ENCODE assay signal across 13 cellular contexts in the genomic region with DNA sequence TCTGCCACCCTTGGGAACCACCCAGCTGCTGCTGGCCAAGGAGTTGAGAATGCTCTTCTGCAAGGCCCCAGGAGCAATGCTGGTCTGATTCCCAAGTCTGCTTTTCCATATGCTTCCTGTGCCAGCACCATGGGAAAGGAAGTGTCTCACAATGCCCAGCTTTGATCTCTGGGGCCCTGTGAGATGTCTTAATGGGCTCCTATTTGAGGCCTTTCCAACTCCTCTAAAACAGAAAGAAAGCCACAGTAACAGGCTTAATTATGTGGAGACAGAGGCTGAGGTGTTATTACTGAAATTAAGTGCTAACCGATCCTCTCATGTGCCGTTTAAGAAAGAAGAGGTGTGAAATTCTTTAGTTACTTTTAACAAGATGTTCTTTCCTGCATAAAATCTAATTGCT. TPM values are rescaled to one million over a fixed set of nuclear protein-coding genes. Genes with fewer than 3 reads are reported as not detected.
DNase-seq lines count a peak whose midpoint lies in the region; ATAC-seq and TF ChIP-seq lines count a peak whose summit lies in the region.
"Had no signal": no experiment of that assay in that cellular context is flagged by ENCODE, and none has a peak within 500 bp of the region (broad histone marks: within the 10 kb centered on the region; RNA-seq: fewer than 3 reads in every experiment).

No MANE protein-coding gene starts in this region.

- TF ChIP-seq CTCF in esophagus muscularis mucosa (IDR thresholded peaks at IDR 0.05) = no peak
- no peak for TF ChIP-seq CTCF in neural progenitor cell (IDR thresholded peaks at IDR 0.05)
- TF ChIP-seq CTCF in foreskin keratinocyte (conservative IDR thresholded peaks at IDR 0.05) = no peak
- no peak for TF ChIP-seq CTCF in GM13977 (IDR thresholded peaks at IDR 0.05; ENCODE audit: extremely low read depth, insufficient read depth, missing control alignments)

- peaks cover 48% of the 10 kb centered on the region for H3K4me1 ChIP-seq in HUES64 (ENCODE audit: insufficient read depth, low read length)
- H3K4me1 ChIP-seq in esophagus muscularis mucosa = peaks cover 23 to 72% (median 51%) of the 10 kb centered on the region in 4 donors
- H3K4me1 ChIP-seq in neural progenitor cell = peaks cover 20% of the 10 kb centered on the region
- H3K4me1 ChIP-seq in foreskin keratinocyte = peaks cover 13% of the 10 kb centered on the region

- H4K20me1 ChIP-seq in neural progenitor cell (ENCODE audit: low read depth) = peaks cover 7% of the 10 kb centered on the region

- ATAC-seq in HG02571 (IDR thresholded peaks at IDR 0.05; ENCODE audit: unreplicated experiment) (no peak), foreskin keratinocyte (no peak)

- H3K27me3 Mint-ChIP-seq in neural progenitor cell (ENCODE audit: insufficient read depth, low read depth) = peaks cover 4% of the 10 kb centered on the region
- H3K27me3 Mint-ChIP-seq: activated naive CD8-positive, alpha-beta T cell treated with anti-CD3 and anti-CD28 coated beads, Interleukin-2, amount 10 ng/mL, durations not matched to agents 7 days and 5 days had no signal

- peak overlapping the region; percentile 51 for H3K4me2 ChIP-seq in neural progenitor cell

- H3K36me3 ChIP-seq in HUES64 (ENCODE audit: insufficient read depth, low read length) = peaks cover 52% of the 10 kb centered on the region
- H3K36me3 ChIP-seq in esophagus muscularis mucosa = peaks cover 16 to 58% (median 42%) of the 10 kb centered on the region in 4 donors
- no peaks in the 10 kb centered on the region for H3K36me3 ChIP-seq in neural progenitor cell

- H3K79me2 ChIP-seq in neural progenitor cell (ENCODE audit: low read depth) = no peaks in the 10 kb centered on the region

- no peak overlapping the region for H3K4me3 Mint-ChIP-seq in neural progenitor cell
- H3K4me3 Mint-ChIP-seq: activated naive CD8-positive, alpha-beta T cell treated with anti-CD3 and anti-CD28 coated beads, Interleukin-2, amount 10 ng/mL, durations not matched to agents 7 days and 5 days had no signal

- H3K27ac ChIP-seq in HUES64 (ENCODE audit: low read depth, low read length) (peak overlapping the region; percentile 87), esophagus muscularis mucosa (replicated peaks in 1 of 4) (peak overlapping the region; percentile 73 to 99 (median 98)), neural progenitor cell (no peak overlapping the region), foreskin keratinocyte (no peak overlapping the region)
- H3K27ac ChIP-seq: RWPE1 had no signal

- peak overlapping the region; percentile 58 for H3K9ac ChIP-seq in HUES64 (ENCODE audit: low read depth, low read length)
- no peak overlapping the region for H3K9ac ChIP-seq in neural progenitor cell

- in situ Hi-C loops in GM13977 (cut with MboI; ENCODE audit: low pct_unique_long_range_greater_than_20kb, low sequenced_read_pairs, unreplicated experiment) = no loop called here

- WGBS in HUES64 = no CpG with 5 or more reads among the region's 2 CpGs
- 44% methylated on average over 2 of the region's 2 CpGs for WGBS in esophagus muscularis mucosa

- H3K27me3 ChIP-seq in HUES64 (ENCODE audit: insufficient read depth, low read length) = peaks cover 9% of the 10 kb centered on the region
- H3K27me3 ChIP-seq in esophagus muscularis mucosa = no peaks in the 10 kb centered on the region
- H3K27me3 ChIP-seq in neural progenitor cell = peaks cover 28% of the 10 kb centered on the region
- no peaks in the 10 kb centered on the region for H3K27me3 ChIP-seq in foreskin keratinocyte
- H3K27me3 ChIP-seq: BE2C had no signal

- DNase-seq in D341Med (ENCODE audit: low spot score) (peak; percentile 34), esophagus muscularis mucosa (ENCODE audit: extremely low spot score) (no peak), neural progenitor cell (ENCODE audit: low spot score) (peak; percentile 29), foreskin keratinocyte (no peak), GM13977 (ENCODE audit: low spot score) (no peak)
- DNase-seq in stimulated activated CD4-positive, alpha-beta T cell treated with anti-CD3 and anti-CD28 coated beads, Interleukin-2, amount 100 ng/mL, for 24 hours = no peak
- DNase-seq: activated CD8-positive, alpha-beta memory T cell treated with anti-CD3 and anti-CD28 coated beads for 24 hours; activated naive CD8-positive, alpha-beta T cell treated with anti-CD3 and anti-CD28 coated beads, Interleukin-2, amount 10 ng/mL, durations not matched to agents 7 days and 5 days; BE2C; T-helper 9 cell had no signal

- no peaks in the 10 kb centered on the region for H3K9me3 Mint-ChIP-seq in neural progenitor cell
- H3K9me3 Mint-ChIP-seq: activated naive CD8-positive, alpha-beta T cell treated with anti-CD3 and anti-CD28 coated beads, Interleukin-2, amount 10 ng/mL, durations not matched to agents 7 days and 5 days had no signal

- peak overlapping the region; percentile 18; the same call in 1 of the 2 replicates for H3K4me3 ChIP-seq in HUES64 (ENCODE audit: low read length)
- H3K4me3 ChIP-seq in esophagus muscularis mucosa = peak overlapping the region in 3 of 4 donors; percentile 1 to 11 (median 2)
- H3K4me3 ChIP-seq in neural progenitor cell = no peak overlapping the region

- H3K27ac Mint-ChIP-seq in neural progenitor cell = no peak overlapping the region
- H3K27ac Mint-ChIP-seq: activated naive CD8-positive, alpha-beta T cell treated with anti-CD3 and anti-CD28 coated beads, Interleukin-2, amount 10 ng/mL, durations not matched to agents 7 days and 5 days had no signal

- TF ChIP-seq EP300 in esophagus muscularis mucosa (IDR thresholded peaks at IDR 0.05) = no peak

- H3K9me3 ChIP-seq in HUES64 (ENCODE audit: insufficient read depth, low read depth, low read length) (no peaks in the 10 kb centered on the region), esophagus muscularis mucosa (no peaks in the 10 kb centered on the region), neural progenitor cell (ENCODE audit: low read depth) (no peaks in the 10 kb centered on the region)
- H3K9me3 ChIP-seq: BE2C had no signal

- intact Hi-C loops in esophagus muscularis mucosa (cut with DNase I) = no loop called here

- H2AFZ ChIP-seq in neural progenitor cell (replicated peaks) = no peak overlapping the region

- peaks cover 24% of the 10 kb centered on the region for H3F3A ChIP-seq in neural progenitor cell (ENCODE audit: low read depth)

- H3K36me3 Mint-ChIP-seq in neural progenitor cell = no peaks in the 10 kb centered on the region

- peaks cover 34% of the 10 kb centered on the region for H3K4me1 Mint-ChIP-seq in neural progenitor cell

- TF ChIP-seq POLR2A in esophagus muscularis mucosa (IDR thresholded peaks at IDR 0.05; ENCODE audit: low read depth) = no peak

RNA-seq across cellular contexts. Expression of a gene that starts 4.5 kb away (rescaled TPM):
- 39.4 TPM for polyA plus RNA-seq in HUES64 (2013, experiment 1 of 2)
- polyA plus RNA-seq in HUES64 (2013, experiment 2 of 2) = 37.8 TPM
- total RNA-seq in esophagus muscularis mucosa (100 to 1,000 TPM in 3 of 4 donors, 10 to 100 TPM in 1; 96.5 to 129 (median 111) TPM), neural progenitor cell (ENCODE audit: low replicate concordance) (0.96 and 2.5 TPM in 2 replicates), foreskin keratinocyte (45.8 and 78.0 TPM in 2 replicates)
- polyA plus RNA-seq in foreskin keratinocyte = 16.0 and 21.5 TPM in 2 replicates

RNA-seq across cellular contexts. Expression of a gene that starts 43.2 kb away (rescaled TPM):
- polyA plus RNA-seq in HUES64 (2013, experiment 1 of 2) = 10.5 TPM
- polyA plus RNA-seq in HUES64 (2013, experiment 2 of 2) = 14.9 TPM
- 10 to 100 TPM; 23.0 to 35.8 (median 33.9) TPM for total RNA-seq in esophagus muscularis mucosa
- total RNA-seq in neural progenitor cell (ENCODE audit: low replicate concordance) = 14.6 and 24.4 TPM in 2 replicates
- total RNA-seq in foreskin keratinocyte = 23.6 and 29.2 TPM in 2 replicates
- 3.7 and 4.0 TPM in 2 replicates for polyA plus RNA-seq in foreskin keratinocyte

Comparison
In these comparisons a context has a peak if more than half of its experiments do, and no peak if none do; other contexts are left out.
1. DNase-seq: peak in D341Med (single experiment) and neural progenitor cell (single experiment); none in esophagus muscularis mucosa (single experiment), stimulated activated CD4-positive, alpha-beta T cell treated with anti-CD3 and anti-CD28 coated beads, Interleukin-2, amount 100 ng/mL, for 24 hours (0 of 2), foreskin keratinocyte (0 of 2) and GM13977 (single experiment).
2. H3K27ac ChIP-seq: peak in HUES64 (single experiment) and esophagus muscularis mucosa (4 of 4); none in neural progenitor cell (single experiment) and foreskin keratinocyte (single experiment).
3. RNA of a gene that starts 4.5 kb away (total RNA-seq): 96.5 to 129 TPM in esophagus muscularis mucosa and 45.8 to 78.0 TPM in foreskin keratinocyte; 0.96 to 2.5 TPM in neural progenitor cell; every median in the first group is over 10 times any median in the second.